Comparison of ENCODE assay signal across 1 cellular context in genomic region chr19:11227201-11227886, GRCh38.
TF ChIP-seq lines count a peak whose summit lies in the region.

No MANE protein-coding gene starts in this region.

TF ChIP-seq in HCT116, 20 proteins besides CTCF, POLR2A, EP300 and RAD21 (continued from another document):
- no peak for TF ChIP-seq TCF7L2 (IDR thresholded peaks at IDR 0.05; ENCODE audit: borderline replicate concordance, extremely low read depth, insufficient read depth, insufficient read length)
